In genomic region chr2:109554758-109555157, GRCh38 we compare ENCODE assay signal across 16 cellular contexts. TPM values are rescaled to one million over a fixed set of nuclear protein-coding genes. Genes with fewer than 3 reads are reported as not detected.
DNase-seq lines count a peak whose midpoint lies in the region; ATAC-seq, FAIRE-seq and TF ChIP-seq lines count a peak whose summit lies in the region.
"Had no signal": no experiment of that assay in that cellular context is flagged by ENCODE, and none has a peak within 500 bp of the region (broad histone marks: within the 10 kb centered on the region; RNA-seq: fewer than 3 reads in every experiment).

No MANE protein-coding gene starts in this region.

- BruUV-seq in GM12878 (replicated peaks; lab: Mats Ljungman, UMichigan): TSS peak; percentile 11

- H4K20me1 ChIP-seq in GM12878 (ENCODE audit: control insufficient read depth, insufficient read depth): no peaks in the 10 kb centered on the region

- no peak overlapping the region for H3K27ac ChIP-seq in GM12878 (ENCODE audit: control insufficient read depth, insufficient read depth)
- no peak overlapping the region for H3K27ac ChIP-seq in liver (ENCODE audit: low read depth in 1 of 2, low read length in 2 of 2)

- intact Hi-C loops in GM12878 (cut with micrococcal nuclease; ENCODE audit: unreplicated experiment): no loop called here
- intact Hi-C loops in Right ventricle myocardium superior (cut with DNase I): no loop called here

- H3K27me3 ChIP-seq in GM12878 (replicated peaks in 1 of 2; ENCODE audit: control insufficient read depth in 2 of 2, insufficient read depth in 2 of 2, low read length in 1 of 2) (no peaks in the 10 kb centered on the region), liver (ENCODE audit: control insufficient read depth in 4 of 4, insufficient read depth in 4 of 4, low read length in 3 of 4) (no peaks in the 10 kb centered on the region)

- H3K79me2 ChIP-seq in GM12878 (ENCODE audit: control insufficient read depth, insufficient read depth, low read length): no peaks in the 10 kb centered on the region

- no peak for TF ChIP-seq POLR2A in NB4 (IDR thresholded peaks at IDR 0.05; ENCODE audit: extremely low read depth, insufficient read length)
- TF ChIP-seq POLR2A in GM12878 (IDR thresholded peaks at IDR 0.05; ENCODE audit: low read depth, low read length): no peak

- DNase-seq in EH (ENCODE audit: low read depth) (peak; percentile 49), NB4 (ENCODE audit: low read depth) (peak; percentile 12), GM12878 (ENCODE audit: low read depth, low spot score) (no peak), Right ventricle myocardium superior (no peak), activated gamma-delta T cell (lab: John Stamatoyannopoulos, UW) (no peak), cortex of kidney (lab: John Stamatoyannopoulos, UW) (no peak)
- DNase-seq: CD4-positive, alpha-beta memory T cell; Karpas-422; NCI-H2107; NCI-H345 had no signal

- TF ChIP-seq RAD21 in GM12878 (IDR thresholded peaks at IDR 0.05; ENCODE audit: insufficient read depth, low read depth, low read length) (no peak), liver (IDR thresholded peaks at IDR 0.05) (no peak)

- WGBS in GM12878 (ENCODE audit: insufficient coverage, insufficient replicate concordance, low lambda C conversion rate, missing lambda C conversion rate): 71% methylated on average over 2 of the region's 2 CpGs
- 83% methylated on average over 2 of the region's 2 CpGs for WGBS in liver

- H3K4me3 ChIP-seq in NB4 (ENCODE audit: low read depth, low read length): no peak overlapping the region
- H3K4me3 ChIP-seq in GM12878: no peak overlapping the region
- H3K4me3 ChIP-seq in liver (ENCODE audit: low read depth in 1 of 3, low read length in 3 of 3): no peak overlapping the region

- H3K36me3 ChIP-seq in GM12878 (ENCODE audit: control insufficient read depth in 2 of 2, insufficient read depth in 2 of 2, low read length in 1 of 2): 0 out of 4 replicates have a peak, but pooled peaks cover 0 to 2% of the 10 kb centered on the region in 2 experiments
- H3K36me3 ChIP-seq in liver (ENCODE audit: control insufficient read depth in 4 of 4, insufficient read depth in 3 of 4, low read depth in 1 of 4, low read length in 3 of 4): peaks cover 0 to 14% (median 7%) of the 10 kb centered on the region in 4 donors

- no peak for FAIRE-seq in GM12878 (lab: Jason Lieb, UNC)
- FAIRE-seq: D721Med had no signal

- peak; percentile 55 for ATAC-seq in GM12878
- ATAC-seq in Right ventricle myocardium superior (ENCODE audit: poor library complexity): no peak
- ATAC-seq in HG02588 (IDR thresholded peaks at IDR 0.05; ENCODE audit: unreplicated experiment): no peak
- ATAC-seq: Panc1, Right ventricle myocardium inferior had no signal

- H3K4me2 ChIP-seq in GM12878 (ENCODE audit: control insufficient read depth, insufficient read depth): 0 out of 2 replicates have a peak overlapping the region, but pooled peaks have one; percentile 25

- H3K9ac ChIP-seq in GM12878 (ENCODE audit: control insufficient read depth, insufficient read depth, low read length): no peak overlapping the region
- no peak overlapping the region for H3K9ac ChIP-seq in liver (ENCODE audit: low read depth in 1 of 2, low read length in 2 of 2)

- TF ChIP-seq CTCF in NB4 (IDR thresholded peaks at IDR 0.05; ENCODE audit: low read depth, low read length) (no peak), GM12878 (IDR thresholded peaks at IDR 0.05 in 2 of 3, conservative IDR thresholded peaks at IDR 0.05 in 1 of 3; ENCODE audit: control insufficient read depth in 2 of 3, extremely low read depth in 1 of 3, insufficient read depth in 1 of 3, low read depth in 3 of 3, low read length in 3 of 3) (no peak), liver (IDR thresholded peaks at IDR 0.05; ENCODE audit: low read depth, low read length, missing input control) (no peak)

- CTCF ChIA-PET in GM12878 (lab: Yijun Ruan, JAX): interaction anchor here (1.2 to 6.4 kb wide), 2 partner anchors 10 to 181 kb away, joined by 3 to 61 read pairs; no protein-coding TSS in a partner anchor

- in situ Hi-C loops in GM12878 (cut with MboI): no loop called here

- no peak for TF ChIP-seq EP300 in GM12878 (IDR thresholded peaks at IDR 0.05; ENCODE audit: borderline replicate concordance in 1 of 2, control insufficient read depth in 1 of 2, low read depth in 2 of 2, low read length in 2 of 2)

- RAD21 ChIA-PET in GM12878 (lab: Charles Lee; ENCODE audit: unreplicated experiment): interaction anchor here (0.6 to 1.3 kb wide), 2 partner anchors 29 to 43 kb away, joined by 3 read pairs; no protein-coding TSS in a partner anchor

- H3K4me1 ChIP-seq in GM12878 (ENCODE audit: control insufficient read depth, insufficient read depth, low read length) (no peaks in the 10 kb centered on the region; the same call in 1 of the 2 replicates), liver (ENCODE audit: control insufficient read depth in 4 of 4, insufficient read depth in 4 of 4, low read length in 3 of 4) (peaks cover 0 to 12% (median 3%) of the 10 kb centered on the region in 4 donors)

- SMC1A ChIA-PET in GM12878 (lab: Charles Lee; ENCODE audit: uncharacterized antibody, unreplicated experiment): interaction anchor here (0.6 to 7.6 kb wide), 9 partner anchors 9 to 1196 kb away, joined by 3 to 63 read pairs (median 4); no protein-coding TSS in a partner anchor

- POLR2A ChIA-PET in GM12878 (lab: Charles Lee): no interaction called here

- H3K9me3 ChIP-seq in GM12878 (replicated peaks; ENCODE audit: control insufficient read depth, insufficient read depth, low read length) (no peaks in the 10 kb centered on the region; the same call in 2 of the 3 replicates), liver (ENCODE audit: control insufficient read depth in 4 of 4, low read length in 3 of 4) (no peaks in the 10 kb centered on the region)

- H2AFZ ChIP-seq in GM12878 (ENCODE audit: control insufficient read depth, low read depth, low read length): no peak overlapping the region

TF ChIP-seq in GM12878, 131 proteins besides CTCF, POLR2A, EP300 and RAD21:
- peak in 1 of 2 experiments; percentile 15; a peak in 2 of 4 replicates for TF ChIP-seq IKZF2 (IDR thresholded peaks at IDR 0.05)
- 0 out of 2 replicates have a peak, but pooled peaks have one; percentile 19 for TF ChIP-seq RUNX3 (IDR thresholded peaks at IDR 0.05; ENCODE audit: low read length)
- no peak for TF ChIP-seq NR2C1 (IDR thresholded peaks at IDR 0.05)
- TF ChIP-seq SPI1 (IDR thresholded peaks at IDR 0.05; ENCODE audit: borderline replicate concordance, insufficient read depth, low read depth, low read length): peak; percentile 40; the same call in 1 of the 2 replicates

TF ChIP-seq in liver, 16 proteins besides CTCF, POLR2A, EP300 and RAD21 (continues in another document):
- TF ChIP-seq ATF3 (IDR thresholded peaks at IDR 0.05): no peak
- no peak for TF ChIP-seq HNF4G (IDR thresholded peaks at IDR 0.05)
- no peak for TF ChIP-seq MAX (IDR thresholded peaks at IDR 0.05)
- TF ChIP-seq RXRA (IDR thresholded peaks at IDR 0.05): peak in 1 of 2 donors; percentile 16
- peak in 1 of 2 donors; percentile 64 for TF ChIP-seq JUND (IDR thresholded peaks at IDR 0.05)
- TF ChIP-seq HNF4A (conservative IDR thresholded peaks at IDR 0.05): peak; percentile 16 to 36

RNA-seq across cellular contexts. Expression of gene SEPTIN10, which starts 59.0 kb away (rescaled TPM):
- 75.8 and 85.6 TPM in 2 replicates for total RNA-seq in GM12878 (2013; cell fraction: nucleolus; rRNA removed)
- total RNA-seq in GM12878 (2014; rRNA removed) (50.0 and 57.9 TPM in 2 replicates), GM12878 (2014; rRNA removed; fragmentation: Illumina TruSeq; extraction: Trizol) (74.8 and 77.5 TPM in 2 replicates), GM12878 (2021) (96.2 and 98.5 TPM in 2 replicates), liver (10 to 100 TPM; 19.8 to 35.9 TPM), Right ventricle myocardium superior (49.3 TPM)
- 9.4 TPM for polyA plus RNA-seq in GM12878 (2011; ENCODE audit: low read depth)
- polyA plus RNA-seq in GM12878 (2011; rRNA removed) (20.2 and 28.7 TPM in 2 replicates), GM12878 (2014; fragmentation: Illumina TruSeq; extraction: Trizol) (112 and 142 TPM in 2 replicates), GM12878 (2014; fragmentation: Nextera tagmentation; extraction: Ambion mirVana) (10 to 100 TPM; 32.7 to 38.6 TPM), GM12878 (2014; rRNA removed) (47.9 and 50.7 TPM in 2 replicates), GM12878 (2016; fragmentation: Nextera tagmentation; extraction: Ambion mirVana) (100 to 1,000 TPM; 132 TPM), liver (10 to 100 TPM; 19.6 to 20.5 TPM)
- polyA plus RNA-seq in GM12878 (2011; cell fraction: cytosol; rRNA removed): 9.1 and 14.6 TPM in 2 replicates
- polyA plus RNA-seq in GM12878 (2011; cell fraction: nucleus; rRNA removed): 14.7 and 16.7 TPM in 2 replicates
- 17.2 and 30.7 TPM in 2 replicates for polyA plus RNA-seq in GM12878 (2012)
- 15.4 and 26.8 TPM in 2 replicates for polyA minus RNA-seq in GM12878 (2011; rRNA and poly(A)+ RNA removed)
- 16.3 and 20.0 TPM in 2 replicates for polyA minus RNA-seq in GM12878 (2011; cell fraction: cytosol; rRNA and poly(A)+ RNA removed)
- polyA minus RNA-seq in GM12878 (2011; cell fraction: nucleus; rRNA and poly(A)+ RNA removed): 11.0 and 17.6 TPM in 2 replicates
- total RNA-seq: B cell had no signal

RNA-seq across cellular contexts. Expression of gene SOWAHC, which starts 59.4 kb away (rescaled TPM):
- total RNA-seq in GM12878 (2013; cell fraction: nucleolus; rRNA removed): 1.9 and 3.1 TPM in 2 replicates
- total RNA-seq in GM12878 (2014; rRNA removed) (2.2 and 2.6 TPM in 2 replicates), GM12878 (2014; rRNA removed; fragmentation: Illumina TruSeq; extraction: Trizol) (2.0 and 2.2 TPM in 2 replicates), GM12878 (2021) (2.0 and 2.6 TPM in 2 replicates), liver (10 to 100 TPM in 1 of 2 donors, 1 to 10 TPM in 1; 8.5 to 16.9 TPM), Right ventricle myocardium superior (2.7 TPM)
- polyA plus RNA-seq in GM12878 (2011; ENCODE audit: low read depth): 0.49 TPM
- polyA plus RNA-seq in GM12878 (2011; rRNA removed) (0.48 and 0.61 TPM in 2 replicates), GM12878 (2014; fragmentation: Illumina TruSeq; extraction: Trizol) (1.9 and 2.1 TPM in 2 replicates), GM12878 (2014; fragmentation: Nextera tagmentation; extraction: Ambion mirVana) (1 to 10 TPM; 1.0 to 1.1 TPM), GM12878 (2014; rRNA removed) (1.9 and 2.2 TPM in 2 replicates), GM12878 (2016; fragmentation: Nextera tagmentation; extraction: Ambion mirVana) (1 to 10 TPM; 1.6 TPM), liver (1 to 10 TPM; 7.0 to 9.8 TPM)
- polyA plus RNA-seq in GM12878 (2011; cell fraction: cytosol; rRNA removed): 0.18 and 0.23 TPM in 2 replicates
- polyA plus RNA-seq in GM12878 (2011; cell fraction: nucleus; rRNA removed): 0.51 and 0.89 TPM in 2 replicates
- polyA plus RNA-seq in GM12878 (2012): 1.2 and 1.5 TPM in 2 replicates
- 0.07 and 0.36 TPM in 2 replicates for polyA minus RNA-seq in GM12878 (2011; rRNA and poly(A)+ RNA removed)
- 0.21 TPM in 1 of 2 replicates, not detected in the other for polyA minus RNA-seq in GM12878 (2011; cell fraction: cytosol; rRNA and poly(A)+ RNA removed)
- 0.24 and 0.57 TPM in 2 replicates for polyA minus RNA-seq in GM12878 (2011; cell fraction: nucleus; rRNA and poly(A)+ RNA removed)

Comparison
In these comparisons a context has a peak if more than half of its experiments do, and no peak if none do; other contexts are left out.
1. DNase-seq: peak in EH (single experiment) and NB4 (single experiment); none in GM12878 (single experiment), Right ventricle myocardium superior (single experiment), activated gamma-delta T cell (single experiment) and cortex of kidney (single experiment).